In the genomic region with DNA sequence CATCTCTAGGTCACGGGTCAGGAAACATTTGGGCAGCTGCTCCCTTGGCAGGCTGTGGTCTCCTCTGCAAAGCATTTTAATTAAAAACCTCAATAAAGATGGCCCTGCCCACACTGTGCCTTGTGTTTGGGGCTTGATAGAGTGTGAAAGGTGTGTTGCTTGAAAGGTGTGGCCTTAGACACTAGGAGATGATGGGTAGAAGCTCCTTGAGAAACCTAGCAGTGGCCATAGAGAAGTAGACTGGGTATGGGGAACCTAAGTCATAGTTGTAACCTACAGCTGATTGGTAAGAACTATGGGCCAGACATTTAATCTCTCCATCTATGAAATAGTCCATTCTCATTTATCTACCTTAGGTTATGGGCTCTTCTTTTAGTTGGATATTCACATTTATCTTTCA, we compare ENCODE assay signal across 17 cellular contexts. TPM values are rescaled to one million over a fixed set of nuclear protein-coding genes. Genes with fewer than 3 reads are reported as not detected.
DNase-seq lines count a peak whose midpoint lies in the region; FAIRE-seq and TF ChIP-seq lines count a peak whose summit lies in the region.
"Had no signal": no experiment of that assay in that cellular context is flagged by ENCODE, and none has a peak within 500 bp of the region (broad histone marks: within the 10 kb centered on the region; RNA-seq: fewer than 3 reads in every experiment).

No MANE protein-coding gene starts in this region.

- no peaks in the 10 kb centered on the region for H3K9me3 Mint-ChIP-seq in CD4-positive, alpha-beta memory T cell

- CTCF ChIA-PET in CD4-positive, alpha-beta memory T cell (lab: Charles Lee; ENCODE audit: partially characterized antibody): interaction anchor here (1.3 to 1.7 kb wide), 2 partner anchors 27 to 39 kb away, joined by 3 to 7 read pairs; a partner anchor contains a TSS
- CTCF ChIA-PET in endothelial cell of umbilical vein (lab: Charles Lee): interaction anchor here (0.7 to 2.4 kb wide), 8 partner anchors 9 to 53 kb away, joined by 3 to 11 read pairs (median 6); a partner anchor contains a TSS

- peaks cover 31 to 59% (median 47%) of the 10 kb centered on the region in 4 donors for H3K4me1 Mint-ChIP-seq in CD4-positive, alpha-beta memory T cell

- peaks cover 39% of the 10 kb centered on the region for H3K4me1 ChIP-seq in CD4-positive, alpha-beta memory T cell (ENCODE audit: insufficient read depth, low read length)
- H3K4me1 ChIP-seq in Karpas-422 (ENCODE audit: low read length) (peaks cover 19% of the 10 kb centered on the region), endothelial cell of umbilical vein (ENCODE audit: control insufficient read depth, extremely low read depth, insufficient read depth, low read length) (peaks cover 34% of the 10 kb centered on the region), skeletal muscle satellite cell (ENCODE audit: control insufficient read depth, insufficient read depth, low read length) (peaks cover 60% of the 10 kb centered on the region)

- H3K9me3 ChIP-seq in CD4-positive, alpha-beta memory T cell (ENCODE audit: control insufficient read depth in 1 of 2, low read length in 2 of 2): no peaks in the 10 kb centered on the region
- H3K9me3 ChIP-seq in Karpas-422 (ENCODE audit: low read length) (no peaks in the 10 kb centered on the region), endothelial cell of umbilical vein (replicated peaks; ENCODE audit: control insufficient read depth, insufficient read depth, low read length) (no peaks in the 10 kb centered on the region), skeletal muscle satellite cell (replicated peaks; ENCODE audit: low read length) (no peaks in the 10 kb centered on the region)
- H3K9me3 ChIP-seq: Caco-2, mucosa of descending colon had no signal

- H3K27ac ChIP-seq in CD4-positive, alpha-beta memory T cell (ENCODE audit: low read depth, low read length): no peak overlapping the region
- H3K27ac ChIP-seq in Karpas-422 (ENCODE audit: low read length) (no peak overlapping the region), endothelial cell of umbilical vein (ENCODE audit: insufficient read depth, low read depth, low read length) (peak overlapping the region; percentile 27)

- peaks cover 24 to 38% of the 10 kb centered on the region in 2 donors for H3K36me3 Mint-ChIP-seq in CD4-positive, alpha-beta memory T cell

- peaks cover 10% of the 10 kb centered on the region for H3K36me3 ChIP-seq in CD4-positive, alpha-beta memory T cell (ENCODE audit: insufficient read depth, low read length)
- H3K36me3 ChIP-seq in Karpas-422 (ENCODE audit: insufficient read depth, low read length) (peaks cover 16% of the 10 kb centered on the region), endothelial cell of umbilical vein (ENCODE audit: control insufficient read depth in 2 of 2, extremely low read depth in 1 of 2, insufficient read depth in 2 of 2, low read length in 2 of 2) (peaks cover 4 to 9% of the 10 kb centered on the region in 2 experiments), skeletal muscle satellite cell (ENCODE audit: insufficient read depth, low read length) (peaks cover 25% of the 10 kb centered on the region)

- dilution Hi-C loops in endothelial cell of umbilical vein (cut with MboI; ENCODE audit: extremely low pct_ligation_motif_present, low sequenced_read_pairs): no loop called here

- no peak overlapping the region for H3K4me2 ChIP-seq in Karpas-422 (ENCODE audit: low read depth, low read length, poor library complexity, severe bottlenecking)
- peak overlapping the region; percentile 60 for H3K4me2 ChIP-seq in endothelial cell of umbilical vein (ENCODE audit: insufficient read depth, low read length)
- peak overlapping the region; percentile 53 for H3K4me2 ChIP-seq in skeletal muscle satellite cell (ENCODE audit: low read length)

- no peak for FAIRE-seq in endothelial cell of umbilical vein (lab: Jason Lieb, UNC)
- FAIRE-seq: GM18507 had no signal

- H3K9me1 ChIP-seq in endothelial cell of umbilical vein (replicated peaks; ENCODE audit: control insufficient read depth, extremely low read depth, insufficient read depth, low read length): no peaks in the 10 kb centered on the region

- H3K9me2 ChIP-seq in Karpas-422 (replicated peaks; ENCODE audit: insufficient read depth, low read length): no peaks in the 10 kb centered on the region

- H3K4me3 Mint-ChIP-seq in CD4-positive, alpha-beta memory T cell: peak overlapping the region in 3 of 8 donors; percentile 4 to 33 (median 18)

- H3K79me2 ChIP-seq in Karpas-422 (ENCODE audit: low read length): peaks cover 23% of the 10 kb centered on the region
- peaks cover 27% of the 10 kb centered on the region for H3K79me2 ChIP-seq in endothelial cell of umbilical vein (ENCODE audit: control insufficient read depth, insufficient read depth, low read length)

- H3K9ac ChIP-seq in Karpas-422 (ENCODE audit: low read length) (no peak overlapping the region), endothelial cell of umbilical vein (replicated peaks; ENCODE audit: extremely low read depth, insufficient read depth, low read length) (no peak overlapping the region), skeletal muscle satellite cell (ENCODE audit: low read depth, low read length) (peak overlapping the region; percentile 36)

- intact Hi-C loops in CD4-positive, alpha-beta memory T cell (cut with micrococcal nuclease): no loop called here
- intact Hi-C loops in endothelial cell of umbilical vein (cut with micrococcal nuclease): loop anchor here (2.0 to 5.0 kb wide), 2 partner anchors 39 to 355 kb away; a partner anchor contains a TSS
- intact Hi-C loops in cardiac septum (cut with DNase I): loop anchor here (5.0 kb wide), 1 partner anchor 101 kb away; a partner anchor contains a TSS

- no peak overlapping the region for H2AFZ ChIP-seq in Karpas-422 (ENCODE audit: low read length)
- H2AFZ ChIP-seq in endothelial cell of umbilical vein (ENCODE audit: low read depth, low read length): no peak overlapping the region

- no TSS peak for BruUV-seq in endothelial cell of umbilical vein (replicated peaks; lab: Mats Ljungman, UMichigan)

- DNase-seq in CD4-positive, alpha-beta memory T cell: no peak
- DNase-seq in Karpas-422: peak; percentile 41
- peak; percentile 6 for DNase-seq in endothelial cell of umbilical vein (ENCODE audit: low read depth, low spot score)
- no peak for DNase-seq in cortex of kidney (lab: John Stamatoyannopoulos, UW)
- DNase-seq in stimulated activated CD4-positive, alpha-beta T cell treated with anti-CD3 and anti-CD28 coated beads, Interleukin-4, amount 100 ng/mL, for 4 hours: no peak
- no peak for DNase-seq in cardiac septum (ENCODE audit: low spot score)
- DNase-seq: activated CD8-positive, alpha-beta memory T cell treated with anti-CD3 and anti-CD28 coated beads for 24 hours; anterior cingulate cortex; Caco-2; dorsolateral prefrontal cortex; mucosa of descending colon; NCI-H146; NCI-H526 treated with DMSO at 0.1 percent for 48 hours; stimulated activated CD4-positive, alpha-beta T cell treated with anti-CD3 and anti-CD28 coated beads, Interleukin-4, amount 100 ng/mL, for 24 hours; stimulated activated naive CD4-positive, alpha-beta T cell had no signal

- peaks cover 14% of the 10 kb centered on the region; the same call in 1 of the 2 replicates for H4K20me1 ChIP-seq in Karpas-422 (ENCODE audit: insufficient read depth, low read depth, low read length)
- no peaks in the 10 kb centered on the region for H4K20me1 ChIP-seq in endothelial cell of umbilical vein (replicated peaks; ENCODE audit: control insufficient read depth, extremely low read depth, insufficient read depth, low read length)

- no peaks in the 10 kb centered on the region for H3K27me3 Mint-ChIP-seq in CD4-positive, alpha-beta memory T cell

- peak overlapping the region; percentile 23 to 85 (median 51) for H3K27ac Mint-ChIP-seq in CD4-positive, alpha-beta memory T cell

- peak; percentile 3 for TF ChIP-seq POLR2A in endothelial cell of umbilical vein (IDR thresholded peaks at IDR 0.05; ENCODE audit: low read depth, low read length)

- no peaks in the 10 kb centered on the region for H3K27me3 ChIP-seq in CD4-positive, alpha-beta memory T cell (ENCODE audit: insufficient read depth, low read length)
- H3K27me3 ChIP-seq in Karpas-422 (ENCODE audit: low read length) (no peaks in the 10 kb centered on the region), endothelial cell of umbilical vein (ENCODE audit: control insufficient read depth in 2 of 2, insufficient read depth in 2 of 2, low read length in 2 of 2) (no peaks in the 10 kb centered on the region), skeletal muscle satellite cell (ENCODE audit: control insufficient read depth, insufficient read depth, low read length) (no peaks in the 10 kb centered on the region)
- H3K27me3 ChIP-seq: dorsolateral prefrontal cortex had no signal

- no peak for TF ChIP-seq CTCF in endothelial cell of umbilical vein (IDR thresholded peaks at IDR 0.05; ENCODE audit: extremely low read depth in 1 of 2, insufficient read depth in 1 of 2, low read depth in 1 of 2, low read length in 2 of 2)

- H3K4me3 ChIP-seq in CD4-positive, alpha-beta memory T cell (ENCODE audit: low read length in 2 of 2): no peak overlapping the region
- H3K4me3 ChIP-seq in Karpas-422 (ENCODE audit: low read length) (no peak overlapping the region), endothelial cell of umbilical vein (replicated peaks in 1 of 3; ENCODE audit: insufficient read depth in 1 of 3, low read depth in 1 of 3, low read length in 3 of 3) (no peak overlapping the region), skeletal muscle satellite cell (ENCODE audit: low read length) (peak overlapping the region; percentile 36)
- H3K4me3 ChIP-seq: dorsolateral prefrontal cortex, mucosa of descending colon had no signal

- POLR2A ChIA-PET in CD4-positive, alpha-beta memory T cell (lab: Charles Lee; ENCODE audit: partially characterized antibody): interaction anchor here (5.3 to 6.4 kb wide), 2 partner anchors 8 to 39 kb away, joined by 40 to 75 read pairs; a partner anchor contains a TSS
- POLR2A ChIA-PET in endothelial cell of umbilical vein (lab: Charles Lee): interaction anchor here (0.5 to 0.7 kb wide), 3 partner anchors 9 to 235 kb away, joined by 4 to 7 read pairs (median 6); no protein-coding TSS in a partner anchor

RNA-seq across cellular contexts. Expression of a gene that starts 3.3 kb away (rescaled TPM):
- 10 to 100 TPM; 26.5 to 29.1 TPM for total RNA-seq in CD4-positive, alpha-beta memory T cell
- 10 to 100 TPM; 40.8 to 48.3 TPM for polyA plus RNA-seq in CD4-positive, alpha-beta memory T cell
- 33.5 and 39.2 TPM in 2 replicates for total RNA-seq in Karpas-422 (2014; rRNA removed; shearing (Covaris generic); ENCODE audit: low replicate concordance)
- total RNA-seq in endothelial cell of umbilical vein: 29.6 and 31.4 TPM in 2 replicates
- 46.5 and 50.1 TPM in 2 replicates for polyA plus RNA-seq in endothelial cell of umbilical vein
- polyA plus RNA-seq in endothelial cell of umbilical vein (2011; cell fraction: cytosol; rRNA removed): 31.9 and 35.0 TPM in 2 replicates
- polyA plus RNA-seq in endothelial cell of umbilical vein (2011; cell fraction: nucleus; rRNA removed): 14.3 and 15.5 TPM in 2 replicates
- polyA plus RNA-seq in endothelial cell of umbilical vein (2012): 23.1 and 35.2 TPM in 2 replicates
- 50.6 and 58.6 TPM in 2 replicates for polyA minus RNA-seq in endothelial cell of umbilical vein
- 43.1 TPM for polyA minus RNA-seq in endothelial cell of umbilical vein (2011; cell fraction: cytosol; rRNA and poly(A)+ RNA removed)
- 10.1 and 14.6 TPM in 2 replicates for polyA minus RNA-seq in endothelial cell of umbilical vein (2011; cell fraction: nucleus; rRNA and poly(A)+ RNA removed)
- total RNA-seq in skeletal muscle satellite cell (2012; rRNA removed): 44.4 and 46.1 TPM in 2 replicates
- total RNA-seq in cardiac septum: 17.3 TPM

RNA-seq across cellular contexts. Expression of a gene that starts 8.9 kb away (rescaled TPM):
- total RNA-seq in CD4-positive, alpha-beta memory T cell: 1 to 10 TPM; 1.5 to 2.4 TPM
- polyA plus RNA-seq in CD4-positive, alpha-beta memory T cell: 1 to 10 TPM in 1 of 2 donors, under 1 TPM in 1; 0.65 to 1.6 TPM
- not detected in 2 replicates for total RNA-seq in Karpas-422 (2014; rRNA removed; shearing (Covaris generic); ENCODE audit: low replicate concordance)
- 1.2 and 1.5 TPM in 2 replicates for total RNA-seq in endothelial cell of umbilical vein
- 1.3 and 1.6 TPM in 2 replicates for polyA plus RNA-seq in endothelial cell of umbilical vein
- 0.94 and 1.9 TPM in 2 replicates for polyA plus RNA-seq in endothelial cell of umbilical vein (2011; cell fraction: cytosol; rRNA removed)
- 4.1 and 4.9 TPM in 2 replicates for polyA plus RNA-seq in endothelial cell of umbilical vein (2011; cell fraction: nucleus; rRNA removed)
- polyA plus RNA-seq in endothelial cell of umbilical vein (2012): 0.40 and 0.64 TPM in 2 replicates
- 1.2 and 2.1 TPM in 2 replicates for polyA minus RNA-seq in endothelial cell of umbilical vein
- 0.41 TPM for polyA minus RNA-seq in endothelial cell of umbilical vein (2011; cell fraction: cytosol; rRNA and poly(A)+ RNA removed)
- polyA minus RNA-seq in endothelial cell of umbilical vein (2011; cell fraction: nucleus; rRNA and poly(A)+ RNA removed): 1.3 and 1.4 TPM in 2 replicates
- 2.8 and 4.4 TPM in 2 replicates for total RNA-seq in skeletal muscle satellite cell (2012; rRNA removed)
- 1.1 TPM for total RNA-seq in cardiac septum

RNA-seq across cellular contexts. Expression of a gene that starts 13.7 kb away (rescaled TPM):
- not detected for total RNA-seq in CD4-positive, alpha-beta memory T cell
- not detected for polyA plus RNA-seq in CD4-positive, alpha-beta memory T cell
- not detected in 2 replicates for total RNA-seq in Karpas-422 (2014; rRNA removed; shearing (Covaris generic); ENCODE audit: low replicate concordance)
- total RNA-seq in endothelial cell of umbilical vein (not detected in 2 replicates), cardiac septum (1.9 TPM)
- polyA plus RNA-seq in endothelial cell of umbilical vein: 0.14 TPM in 1 of 2 replicates, not detected in the other
- not detected in 2 replicates for polyA plus RNA-seq in endothelial cell of umbilical vein (2011; cell fraction: cytosol; rRNA removed)
- not detected in 2 replicates for polyA plus RNA-seq in endothelial cell of umbilical vein (2011; cell fraction: nucleus; rRNA removed)
- polyA plus RNA-seq in endothelial cell of umbilical vein (2012): not detected in 2 replicates
- polyA minus RNA-seq in endothelial cell of umbilical vein: not detected in 2 replicates
- not detected for polyA minus RNA-seq in endothelial cell of umbilical vein (2011; cell fraction: cytosol; rRNA and poly(A)+ RNA removed)
- polyA minus RNA-seq in endothelial cell of umbilical vein (2011; cell fraction: nucleus; rRNA and poly(A)+ RNA removed): not detected in 2 replicates
- total RNA-seq in skeletal muscle satellite cell (2012; rRNA removed): 7.1 and 11.1 TPM in 2 replicates

RNA-seq across cellular contexts. Expression of a gene that starts 23.2 kb away (rescaled TPM):
- under 1 TPM; 0.61 to 0.81 TPM for total RNA-seq in CD4-positive, alpha-beta memory T cell
- polyA plus RNA-seq in CD4-positive, alpha-beta memory T cell: 1 to 10 TPM; 5.9 to 8.4 TPM
- total RNA-seq in Karpas-422 (2014; rRNA removed; shearing (Covaris generic); ENCODE audit: low replicate concordance): 0.54 and 2.5 TPM in 2 replicates
- total RNA-seq in endothelial cell of umbilical vein: 16.7 and 19.9 TPM in 2 replicates
- 18.7 and 22.3 TPM in 2 replicates for polyA plus RNA-seq in endothelial cell of umbilical vein
- polyA plus RNA-seq in endothelial cell of umbilical vein (2011; cell fraction: cytosol; rRNA removed): 13.8 and 17.6 TPM in 2 replicates
- polyA plus RNA-seq in endothelial cell of umbilical vein (2011; cell fraction: nucleus; rRNA removed): 36.8 and 44.8 TPM in 2 replicates
- 10.6 and 12.5 TPM in 2 replicates for polyA plus RNA-seq in endothelial cell of umbilical vein (2012)
- 13.9 and 16.5 TPM in 2 replicates for polyA minus RNA-seq in endothelial cell of umbilical vein
- polyA minus RNA-seq in endothelial cell of umbilical vein (2011; cell fraction: cytosol; rRNA and poly(A)+ RNA removed): 21.0 TPM
- 9.9 and 13.4 TPM in 2 replicates for polyA minus RNA-seq in endothelial cell of umbilical vein (2011; cell fraction: nucleus; rRNA and poly(A)+ RNA removed)
- total RNA-seq in skeletal muscle satellite cell (2012; rRNA removed): 121 and 264 TPM in 2 replicates
- 20.4 TPM for total RNA-seq in cardiac septum

RNA-seq across cellular contexts. Expression of a gene that starts 39.9 kb away (rescaled TPM):
- 10 to 100 TPM; 47.7 to 58.2 TPM for total RNA-seq in CD4-positive, alpha-beta memory T cell
- polyA plus RNA-seq in CD4-positive, alpha-beta memory T cell: 10 to 100 TPM; 17.3 to 28.2 TPM
- 5.6 and 33.7 TPM in 2 replicates for total RNA-seq in Karpas-422 (2014; rRNA removed; shearing (Covaris generic); ENCODE audit: low replicate concordance)
- total RNA-seq in endothelial cell of umbilical vein: 21.6 and 27.3 TPM in 2 replicates
- 41.2 and 43.9 TPM in 2 replicates for polyA plus RNA-seq in endothelial cell of umbilical vein
- polyA plus RNA-seq in endothelial cell of umbilical vein (2011; cell fraction: cytosol; rRNA removed): 36.7 and 38.8 TPM in 2 replicates
- 45.8 and 46.8 TPM in 2 replicates for polyA plus RNA-seq in endothelial cell of umbilical vein (2011; cell fraction: nucleus; rRNA removed)
- 16.0 and 28.7 TPM in 2 replicates for polyA plus RNA-seq in endothelial cell of umbilical vein (2012)
- 29.4 and 29.7 TPM in 2 replicates for polyA minus RNA-seq in endothelial cell of umbilical vein
- polyA minus RNA-seq in endothelial cell of umbilical vein (2011; cell fraction: cytosol; rRNA and poly(A)+ RNA removed): 5.7 TPM
- 7.5 and 7.8 TPM in 2 replicates for polyA minus RNA-seq in endothelial cell of umbilical vein (2011; cell fraction: nucleus; rRNA and poly(A)+ RNA removed)
- total RNA-seq in skeletal muscle satellite cell (2012; rRNA removed): 6.8 and 13.7 TPM in 2 replicates
- 60.1 TPM for total RNA-seq in cardiac septum

Comparison
In these comparisons a context has a peak if more than half of its experiments do, and no peak if none do; other contexts are left out.
1. DNase-seq: peak in Karpas-422 (single experiment) and endothelial cell of umbilical vein (single experiment); none in CD4-positive, alpha-beta memory T cell (0 of 5), cortex of kidney (single experiment), stimulated activated CD4-positive, alpha-beta T cell treated with anti-CD3 and anti-CD28 coated beads, Interleukin-4, amount 100 ng/mL, for 4 hours (0 of 2) and cardiac septum (single experiment).